9 cellular contexts compared by ENCODE assay signal in genomic region chr6:128491041-128491642, GRCh38. TPM values are rescaled to one million over a fixed set of nuclear protein-coding genes. Genes with fewer than 3 reads are reported as not detected.
DNase-seq lines count a peak whose midpoint lies in the region; ATAC-seq and TF ChIP-seq lines count a peak whose summit lies in the region.
"Had no signal": no experiment of that assay in that cellular context is flagged by ENCODE, and none has a peak within 500 bp of the region (broad histone marks: within the 10 kb centered on the region; RNA-seq: fewer than 3 reads in every experiment).

No MANE protein-coding gene starts in this region.

- H3K4me3 ChIP-seq in HUES64 (ENCODE audit: low read length) (no peak overlapping the region), body of pancreas (no peak overlapping the region), stomach (peak overlapping the region; percentile 19 to 36 (median 30))

- H3K4me1 ChIP-seq in HUES64 (ENCODE audit: insufficient read depth, low read length) (peaks cover 44% of the 10 kb centered on the region), body of pancreas (peaks cover 33% of the 10 kb centered on the region), stomach (peaks cover 13 to 69% (median 42%) of the 10 kb centered on the region in 4 donors)

- peak; percentile 40 to 66 (median 44) for DNase-seq in body of pancreas
- DNase-seq in kidney tubule cell (ENCODE audit: low spot score): peak; percentile 82
- DNase-seq in stomach: no peak
- DNase-seq in omental fat pad (ENCODE audit: low spot score): no peak
- no peak for DNase-seq in OCI-M1 (lab: John Stamatoyannopoulos, UW)
- no peak for DNase-seq in NCI-H1930 (lab: John Stamatoyannopoulos, UW)

- TF ChIP-seq EP300 in stomach (IDR thresholded peaks at IDR 0.05): no peak

- H3K27me3 ChIP-seq in HUES64 (ENCODE audit: insufficient read depth, low read length): no peaks in the 10 kb centered on the region
- H3K27me3 ChIP-seq in body of pancreas: no peaks in the 10 kb centered on the region
- no peaks in the 10 kb centered on the region for H3K27me3 ChIP-seq in stomach

- ATAC-seq in body of pancreas: peak; percentile 82
- no peak for ATAC-seq in omental fat pad (ENCODE audit: low FRiP score)
- no peak for ATAC-seq in HG03139 (IDR thresholded peaks at IDR 0.05; ENCODE audit: unreplicated experiment)

- H3K9ac ChIP-seq in HUES64 (ENCODE audit: low read depth, low read length): peak overlapping the region; percentile 29; the same call in 1 of the 2 replicates

- no peak for TF ChIP-seq CTCF in body of pancreas (IDR thresholded peaks at IDR 0.05)
- TF ChIP-seq CTCF in stomach (IDR thresholded peaks at IDR 0.05): no peak
- no peak for TF ChIP-seq CTCF in omental fat pad (IDR thresholded peaks at IDR 0.05)

- intact Hi-C loops in body of pancreas (cut with DNase I) (no loop called here), stomach (cut with DNase I; ENCODE audit: low total_unique reads) (no loop called here)

- H3K36me3 ChIP-seq in HUES64 (ENCODE audit: insufficient read depth, low read length) (no peaks in the 10 kb centered on the region), body of pancreas (replicated peaks in 1 of 2; ENCODE audit: insufficient read depth in 1 of 2, low read depth in 2 of 2) (no peaks in the 10 kb centered on the region), stomach (no peaks in the 10 kb centered on the region)

- no peaks in the 10 kb centered on the region for H3K9me3 ChIP-seq in HUES64 (ENCODE audit: insufficient read depth, low read depth, low read length)
- H3K9me3 ChIP-seq in body of pancreas: no peaks in the 10 kb centered on the region
- H3K9me3 ChIP-seq in stomach: no peaks in the 10 kb centered on the region

- no peak for TF ChIP-seq POLR2A in body of pancreas (IDR thresholded peaks at IDR 0.05)
- TF ChIP-seq POLR2A in stomach (IDR thresholded peaks at IDR 0.05): no peak

- peak overlapping the region; percentile 37; the same call in 1 of the 2 replicates for H3K27ac ChIP-seq in HUES64 (ENCODE audit: low read depth, low read length)
- H3K27ac ChIP-seq in body of pancreas: peak overlapping the region; percentile 72 to 83 (median 81)
- H3K27ac ChIP-seq in stomach: peak overlapping the region; percentile 72 to 83 (median 77)
- H3K27ac ChIP-seq: HL-60 had no signal

- 61% methylated on average over 2 of the region's 3 CpGs for WGBS in HUES64
- WGBS in body of pancreas, 2 donors: 13 to 14% methylated on average over 3 of the region's 3 CpGs
- 12 to 26% (median 16%) methylated on average over 3 of the region's 3 CpGs for WGBS in stomach, 5 donors

RNA-seq across cellular contexts. Expression of gene PTPRK, which starts 29.3 kb away (rescaled TPM):
- 26.5 TPM for polyA plus RNA-seq in HUES64 (2013, experiment 1 of 2)
- 24.3 TPM for polyA plus RNA-seq in HUES64 (2013, experiment 2 of 2)
- 100 to 1,000 TPM in 1 of 2 donors, 10 to 100 TPM in 1; 60.6 to 121 TPM for total RNA-seq in body of pancreas
- total RNA-seq in stomach: 100 to 1,000 TPM in 4 of 5 donors, 10 to 100 TPM in 1; 73.2 to 644 (median 172) TPM
- 10 to 100 TPM in 2 of 3 donors, 1 to 10 TPM in 1; 7.0 to 12.1 (median 10.2) TPM for polyA plus RNA-seq in stomach
- total RNA-seq in omental fat pad: 10 to 100 TPM; 16.2 to 32.6 (median 20.9) TPM

Comparison
In these comparisons a context has a peak if more than half of its experiments do, and no peak if none do; other contexts are left out.
1. H3K4me3 ChIP-seq: peak in stomach (4 of 4); none in HUES64 (single experiment) and body of pancreas (0 of 2).
2. DNase-seq: peak in body of pancreas (4 of 4) and kidney tubule cell (single experiment); none in stomach (single experiment), omental fat pad (single experiment), OCI-M1 (single experiment) and NCI-H1930 (0 of 2).
3. Peak in every context shown above with its lines, with median percentiles within 50 percentile points of each other: H3K27ac ChIP-seq.